ENCODE assay signal across 17 cellular contexts in genomic region chr3:195881276-195881988, GRCh38. TPM values are rescaled to one million over a fixed set of nuclear protein-coding genes. Genes with fewer than 3 reads are reported as not detected.
A peak's percentile ranks its signal among the peaks of the same experiment; 100 is the strongest.
DNase-seq lines count a peak whose midpoint lies in the region; ATAC-seq and TF ChIP-seq lines count a peak whose summit lies in the region.
"Had no signal": no experiment of that assay in that cellular context is flagged by ENCODE, and none has a peak within 500 bp of the region (broad histone marks: within the 10 kb centered on the region; RNA-seq: fewer than 3 reads in every experiment).

No MANE protein-coding gene starts in this region.

- H3K27ac ChIP-seq in HEK293 (ENCODE audit: extremely low read depth, low read depth, low read length) (no peak overlapping the region), sigmoid colon (no peak overlapping the region)
- H3K27ac ChIP-seq in naive thymus-derived CD4-positive, alpha-beta T cell (ENCODE audit: low read depth, low read length) = peak overlapping the region; percentile 7
- H3K27ac ChIP-seq: GM23248 had no signal

- H3K4me1 ChIP-seq in HEK293 (ENCODE audit: control insufficient read depth, insufficient read depth, low read length) = no peaks in the 10 kb centered on the region
- H3K4me1 ChIP-seq in naive thymus-derived CD4-positive, alpha-beta T cell (ENCODE audit: control insufficient read depth in 2 of 2, insufficient read depth in 2 of 2, low read length in 2 of 2) = no peaks in the 10 kb centered on the region
- H3K4me1 ChIP-seq in sigmoid colon = peaks cover 0 to 8% (median 6%) of the 10 kb centered on the region in 4 donors

- DNase-seq in chondrocyte (ENCODE audit: low spot score) (peak; percentile 41), sigmoid colon (peak; percentile 53), cerebellum (ENCODE audit: low spot score) (no peak)
- DNase-seq in naive thymus-derived CD4-positive, alpha-beta T cell = no peak
- DNase-seq in T-helper 2 cell treated with Interferon-gamma antibody and Interleukin-4, amounts not matched to agents 5 μg/mL and 100 μg/mL, for 36 hours (ENCODE audit: low spot score) = no peak
- DNase-seq: C1 segment of cervical spinal cord; Calu3; CD4-positive, alpha-beta memory T cell; COR-L47; DMS53; DMS79 treated with DMSO at 0.1 percent for 48 hours; GF-D8; GM23248; H7; HCEC 1CT had no signal

- POLR2A ChIA-PET in HEK293 (lab: Yijun Ruan, JAX) = no interaction called here
- POLR2A ChIA-PET in naive thymus-derived CD4-positive, alpha-beta T cell (lab: Charles Lee) = no interaction called here

- peaks cover 19% of the 10 kb centered on the region for H3K4me1 Mint-ChIP-seq in chondrocyte (ENCODE audit: low read depth)
- peaks cover 0 to 13% (median 3%) of the 10 kb centered on the region in 7 donors for H3K4me1 Mint-ChIP-seq in naive thymus-derived CD4-positive, alpha-beta T cell
- H3K4me1 Mint-ChIP-seq in T-helper 2 cell treated with Interferon-gamma antibody and Interleukin-4, amounts not matched to agents 5 μg/mL and 100 μg/mL, for 36 hours (ENCODE audit: low read depth) = peaks cover 4% of the 10 kb centered on the region

- no peak for TF ChIP-seq POLR2A in sigmoid colon (IDR thresholded peaks at IDR 0.05)

- H3K27me3 Mint-ChIP-seq in chondrocyte (ENCODE audit: low read depth) = no peaks in the 10 kb centered on the region
- no peaks in the 10 kb centered on the region for H3K27me3 Mint-ChIP-seq in naive thymus-derived CD4-positive, alpha-beta T cell
- H3K27me3 Mint-ChIP-seq in T-helper 2 cell treated with Interferon-gamma antibody and Interleukin-4, amounts not matched to agents 5 μg/mL and 100 μg/mL, for 36 hours (ENCODE audit: low read depth) = no peaks in the 10 kb centered on the region
- H3K27me3 Mint-ChIP-seq: CD4-positive, alpha-beta memory T cell had no signal

- no peak for TF ChIP-seq EP300 in sigmoid colon (IDR thresholded peaks at IDR 0.05)

- CTCF ChIA-PET in HEK293 (lab: Yijun Ruan, JAX) = no interaction called here
- CTCF ChIA-PET in naive thymus-derived CD4-positive, alpha-beta T cell (lab: Charles Lee) = no interaction called here

- no peak overlapping the region for H3K27ac Mint-ChIP-seq in chondrocyte (ENCODE audit: unreplicated experiment)
- H3K27ac Mint-ChIP-seq in naive thymus-derived CD4-positive, alpha-beta T cell = no peak overlapping the region
- no peak overlapping the region for H3K27ac Mint-ChIP-seq in T-helper 2 cell treated with Interferon-gamma antibody and Interleukin-4, amounts not matched to agents 5 μg/mL and 100 μg/mL, for 36 hours

- WGBS in sigmoid colon, 2 donors = 95 to 98% methylated on average over 11 of the region's 12 CpGs

- intact Hi-C loops in naive thymus-derived CD4-positive, alpha-beta T cell (cut with micrococcal nuclease) = no loop called here
- intact Hi-C loops in sigmoid colon (cut with DNase I) = no loop called here

- no peaks in the 10 kb centered on the region for H3K9me3 Mint-ChIP-seq in chondrocyte (ENCODE audit: low read depth)
- no peaks in the 10 kb centered on the region for H3K9me3 Mint-ChIP-seq in naive thymus-derived CD4-positive, alpha-beta T cell
- no peaks in the 10 kb centered on the region for H3K9me3 Mint-ChIP-seq in T-helper 2 cell treated with Interferon-gamma antibody and Interleukin-4, amounts not matched to agents 5 μg/mL and 100 μg/mL, for 36 hours
- H3K9me3 Mint-ChIP-seq: CD4-positive, alpha-beta memory T cell had no signal

- H3K4me3 ChIP-seq in HEK293 (ENCODE audit: low read depth, low read length) (no peak overlapping the region), sigmoid colon (no peak overlapping the region)
- no peak overlapping the region for H3K4me3 ChIP-seq in naive thymus-derived CD4-positive, alpha-beta T cell (ENCODE audit: low read length)
- H3K4me3 ChIP-seq: GM23248 had no signal

- peaks cover 7% of the 10 kb centered on the region for H3K36me3 Mint-ChIP-seq in chondrocyte (ENCODE audit: low read depth)
- peaks cover 0 to 10% (median 0%) of the 10 kb centered on the region in 5 donors for H3K36me3 Mint-ChIP-seq in naive thymus-derived CD4-positive, alpha-beta T cell
- peaks cover 26% of the 10 kb centered on the region for H3K36me3 Mint-ChIP-seq in T-helper 2 cell treated with Interferon-gamma antibody and Interleukin-4, amounts not matched to agents 5 μg/mL and 100 μg/mL, for 36 hours (ENCODE audit: low read depth)

- H3K36me3 ChIP-seq in HEK293 (ENCODE audit: control insufficient read depth in 2 of 2, insufficient read depth in 1 of 2, low read length in 2 of 2) (peaks cover 0 to 72% of the 10 kb centered on the region in 2 experiments; a peak in 1 of 3 replicates), sigmoid colon (peaks cover 3 to 68% (median 25%) of the 10 kb centered on the region in 4 donors)
- peaks cover 0 to 85% (median 32%) of the 10 kb centered on the region in 3 experiments for H3K36me3 ChIP-seq in naive thymus-derived CD4-positive, alpha-beta T cell (ENCODE audit: control insufficient read depth in 2 of 3, insufficient read depth in 3 of 3, low read length in 3 of 3)

- H3K27me3 ChIP-seq in naive thymus-derived CD4-positive, alpha-beta T cell (ENCODE audit: control insufficient read depth in 2 of 2, insufficient read depth in 2 of 2, low read length in 2 of 2) = no peaks in the 10 kb centered on the region
- H3K27me3 ChIP-seq in sigmoid colon = no peaks in the 10 kb centered on the region

- no peak for TF ChIP-seq CTCF in HEK293 (tag by site-specific recombination; IDR thresholded peaks at IDR 0.05)
- TF ChIP-seq CTCF in chondrocyte (IDR thresholded peaks at IDR 0.05) = no peak
- TF ChIP-seq CTCF in sigmoid colon (IDR thresholded peaks at IDR 0.05) = no peak

- no peak overlapping the region for H3K4me3 Mint-ChIP-seq in chondrocyte (ENCODE audit: unreplicated experiment)
- H3K4me3 Mint-ChIP-seq in naive thymus-derived CD4-positive, alpha-beta T cell = no peak overlapping the region
- H3K4me3 Mint-ChIP-seq in T-helper 2 cell treated with Interferon-gamma antibody and Interleukin-4, amounts not matched to agents 5 μg/mL and 100 μg/mL, for 36 hours = no peak overlapping the region
- H3K4me3 Mint-ChIP-seq: CD4-positive, alpha-beta memory T cell had no signal

- no peak for ATAC-seq in naive thymus-derived CD4-positive, alpha-beta T cell
- ATAC-seq in HG03025 (IDR thresholded peaks at IDR 0.05; ENCODE audit: low FRiP score, unreplicated experiment) = no peak

- H3K9me3 ChIP-seq in HEK293 (ENCODE audit: control insufficient read depth, insufficient read depth, low read depth, low read length) = no peaks in the 10 kb centered on the region
- no peaks in the 10 kb centered on the region for H3K9me3 ChIP-seq in naive thymus-derived CD4-positive, alpha-beta T cell (ENCODE audit: control insufficient read depth in 2 of 3, low read length in 3 of 3)
- no peaks in the 10 kb centered on the region for H3K9me3 ChIP-seq in sigmoid colon

TF ChIP-seq in HEK293, 187 proteins besides CTCF, POLR2A, EP300 and RAD21:
- TF ChIP-seq GLIS1 (tag by site-specific recombination; IDR thresholded peaks at IDR 0.05) = peak; percentile 79
- TF ChIP-seq SP7 (tag by site-specific recombination; IDR thresholded peaks at IDR 0.05) = no peak

RNA-seq across cellular contexts. Expression of gene TNK2, which starts 26.9 kb away (rescaled TPM):
- 35.5 to 39.8 TPM (median 38.6 TPM) in 3 replicates for total RNA-seq in chondrocyte
- total RNA-seq in naive thymus-derived CD4-positive, alpha-beta T cell = 100 to 1,000 TPM; 128 to 196 (median 188) TPM
- 1 to 10 TPM; 2.0 to 2.6 TPM for polyA plus RNA-seq in naive thymus-derived CD4-positive, alpha-beta T cell
- total RNA-seq in sigmoid colon = 10 to 100 TPM; 12.5 to 41.0 (median 18.1) TPM
- polyA plus RNA-seq in sigmoid colon = 10 to 100 TPM in 2 of 3 donors, 1 to 10 TPM in 1; 8.4 to 44.0 (median 17.1) TPM
- 17.8 TPM for total RNA-seq in cerebellum

Comparison
In these comparisons a context has a peak if more than half of its experiments do, and no peak if none do; other contexts are left out.
1. DNase-seq: peak in chondrocyte (single experiment) and sigmoid colon (single experiment); none in naive thymus-derived CD4-positive, alpha-beta T cell (0 of 9), cerebellum (single experiment) and T-helper 2 cell treated with Interferon-gamma antibody and Interleukin-4, amounts not matched to agents 5 μg/mL and 100 μg/mL, for 36 hours (single experiment).